25 cellular contexts compared by ENCODE assay signal in genomic region chr2:135279209-135279608, GRCh38.
"Had no signal": no experiment of that assay in that cellular context is flagged by ENCODE, and none has a peak within 500 bp of the region (broad histone marks: within the 10 kb centered on the region; RNA-seq: fewer than 3 reads in every experiment).

No MANE protein-coding gene starts in this region.

- DNase-seq: activated CD4-positive, alpha-beta T cell treated with anti-CD3 and anti-CD28 coated beads for 1 hour; activated CD4-positive, alpha-beta T cell treated with anti-CD3 and anti-CD28 coated beads, Interleukin-2, amount 50 U/mL, for 1 hour; activated CD8-positive, alpha-beta memory T cell treated with anti-CD3 and anti-CD28 coated beads, Interleukin-2, amount 10 ng/mL, durations not matched to agents 7 days and 5 days; activated CD8-positive, alpha-beta T cell treated with anti-CD3 and anti-CD28 coated beads, Interleukin-2, amount 10 ng/mL, durations not matched to agents 7 days and 5 days; activated naive CD8-positive, alpha-beta T cell treated with anti-CD3 and anti-CD28 coated beads, Interleukin-2, amount 50 U/mL, for 24 hours; activated T-cell treated with anti-CD3 and anti-CD28 coated beads, Interleukin-2, amount 50 U/mL, for 48 hours; foreskin keratinocyte; heart left ventricle; hypothalamus; immature natural killer cell; kidney; left colon; mammary epithelial cell; naive thymus-derived CD4-positive, alpha-beta T cell; ovary; stimulated activated CD4-positive, alpha-beta T cell treated with anti-CD3 and anti-CD28 coated beads, Interleukin-15, amount 100 ng/mL, for 24 hours; stimulated activated CD4-positive, alpha-beta T cell treated with anti-CD3 and anti-CD28 coated beads, Interleukin-2, amount 100 ng/mL, for 24 hours; stimulated activated naive B cell treated with anti-CD40 and anti-IgM and Interleukin-4, amounts not matched to agents 10 μg/mL and 1 μg/mL and 100 μg/mL, for 72 hours; stomach; thyroid gland; upper lobe of left lung had no signal

- H3K36me3 ChIP-seq: breast epithelium, esophagus muscularis mucosa, heart left ventricle, ovary, stomach, thyroid gland, upper lobe of left lung, vagina had no signal

- H3K4me3 ChIP-seq: breast epithelium, esophagus muscularis mucosa, heart left ventricle, ovary, stomach, thyroid gland, upper lobe of left lung, vagina had no signal

- FAIRE-seq: kidney had no signal

- H3K27ac ChIP-seq: breast epithelium, esophagus muscularis mucosa, foreskin keratinocyte, heart left ventricle, ovary, stomach, thyroid gland, upper lobe of left lung, vagina had no signal

- H3K9me3 ChIP-seq: breast epithelium, esophagus muscularis mucosa, heart left ventricle, ovary, stomach, thyroid gland, upper lobe of left lung, vagina had no signal

- ATAC-seq: activated CD8-positive, alpha-beta memory T cell treated with anti-CD3 and anti-CD28 coated beads, Interleukin-2, amount 10 ng/mL, durations not matched to agents 7 days and 5 days; activated CD8-positive, alpha-beta T cell treated with anti-CD3 and anti-CD28 coated beads, Interleukin-2, amount 10 ng/mL, durations not matched to agents 7 days and 5 days; activated naive CD8-positive, alpha-beta T cell treated with anti-CD3 and anti-CD28 coated beads, Interleukin-2, amount 50 U/mL, for 24 hours; foreskin keratinocyte; heart left ventricle; left colon; naive thymus-derived CD4-positive, alpha-beta T cell; stimulated activated naive B cell treated with anti-CD40 and anti-IgM and Interleukin-4, amounts not matched to agents 10 μg/mL and 1 μg/mL and 100 μg/mL, for 72 hours; WTC11 had no signal

- H3K4me1 ChIP-seq: breast epithelium, esophagus muscularis mucosa, foreskin keratinocyte, heart left ventricle, stomach, thyroid gland, upper lobe of left lung, vagina had no signal

- H3K27me3 ChIP-seq: breast epithelium, esophagus muscularis mucosa, foreskin keratinocyte, heart left ventricle, ovary, stomach, thyroid gland, upper lobe of left lung, vagina had no signal
